ENCODE assay signal across 25 cellular contexts in the genomic region with DNA sequence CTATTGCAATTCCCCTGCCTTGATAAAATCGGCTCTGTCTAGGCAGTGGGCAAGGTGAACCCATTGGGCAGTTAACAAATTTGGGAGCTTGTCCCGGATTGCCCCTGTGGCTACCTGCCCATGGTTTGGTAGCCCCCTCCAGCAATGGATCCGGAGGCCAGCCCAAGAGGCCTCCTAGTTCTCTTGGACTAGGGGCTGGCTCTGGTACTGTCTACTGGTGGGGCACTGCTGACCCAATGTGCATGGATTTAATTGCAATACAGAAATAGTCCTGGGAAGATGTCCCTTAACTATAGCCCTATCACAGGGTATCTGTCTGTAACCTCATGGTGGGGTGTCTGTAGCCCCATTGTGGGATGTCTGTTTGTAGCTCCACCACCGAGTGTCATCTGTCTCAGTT. TPM values are rescaled to one million over a fixed set of nuclear protein-coding genes. Genes with fewer than 3 reads are reported as not detected.
"Had no signal": no experiment of that assay in that cellular context is flagged by ENCODE, and none has a peak within 500 bp of the region (broad histone marks: within the 10 kb centered on the region; RNA-seq: fewer than 3 reads in every experiment).

No MANE protein-coding gene starts in this region.

- H3K4me3 ChIP-seq: K562, SJSA1, SK-N-MC had no signal

- H3K27ac ChIP-seq: HL-60, KMS-11, SJSA1, SK-N-MC had no signal

- H3K36me3 ChIP-seq: SJSA1 had no signal

- H3K4me1 Mint-ChIP-seq: IgD-negative memory B cell had no signal

- ATAC-seq: K562 had no signal

- H3K9me3 ChIP-seq: SJSA1 had no signal

- H3K27me3 ChIP-seq: SJSA1 had no signal

- H3K4me3 Mint-ChIP-seq: IgD-negative memory B cell had no signal

- DNase-seq: Kasumi-1, MM.1S, NCI-H1092, NCI-H1105 treated with DMSO at 0.1 percent for 48 hours, NCI-H1417 treated with DMSO at 0.1 percent for 48 hours, NCI-H146, NCI-H1694 treated with DMSO at 0.1 percent for 48 hours, NCI-H1930, NCI-H2081, NCI-H2107, NCI-H226, NCI-H446, NCI-H510A, NCI-H524 treated with DMSO at 0.1 percent for 48 hours, NCI-H69, NCI-H774, Right ventricle myocardium superior, RPMI8226, SIG-M5 had no signal

- H3K27ac Mint-ChIP-seq: IgD-negative memory B cell had no signal

- H3K36me3 Mint-ChIP-seq: IgD-negative memory B cell had no signal

RNA-seq across cellular contexts. Expression of a gene that starts 37.5 kb away (rescaled TPM):
- polyA plus RNA-seq: IgD-negative memory B cell, K562 had no signal
